Comparison of ENCODE assay signal across 27 cellular contexts in the genomic region with DNA sequence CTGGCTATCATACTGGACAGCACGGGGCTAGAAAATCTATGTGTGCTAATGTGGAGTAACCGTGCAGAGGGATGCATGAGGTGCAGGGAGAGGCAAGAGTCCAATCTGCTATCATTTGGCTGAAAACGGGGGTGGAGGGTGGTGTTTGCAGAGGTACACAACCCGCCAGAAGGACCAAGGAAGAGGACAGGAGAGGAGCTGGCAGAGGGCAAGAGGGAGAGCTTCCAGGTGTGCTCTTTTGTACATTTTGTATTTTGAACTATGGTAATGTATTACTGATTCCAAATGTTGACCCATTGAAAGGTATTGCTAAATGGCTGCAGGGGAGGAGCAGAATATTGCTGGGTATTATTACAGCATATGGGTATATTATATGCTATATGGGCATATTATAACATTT. TPM values are rescaled to one million over a fixed set of nuclear protein-coding genes. Genes with fewer than 3 reads are reported as not detected.
"Had no signal": no experiment of that assay in that cellular context is flagged by ENCODE, and none has a peak within 500 bp of the region (broad histone marks: within the 10 kb centered on the region; RNA-seq: fewer than 3 reads in every experiment).

No MANE protein-coding gene starts in this region.

- H3K36me3 Mint-ChIP-seq: naive thymus-derived CD8-positive, alpha-beta T cell; neural progenitor cell; stimulated activated memory B cell treated with anti-CD40 and anti-IgM and Interleukin-4, amounts not matched to agents 10 μg/mL and 1 μg/mL and 100 μg/mL, for 72 hours; type B pancreatic cell had no signal

- H3K4me1 ChIP-seq: lower lobe of right lung, neural progenitor cell, parathyroid adenoma, tibial nerve, uterus had no signal

- H3K9ac ChIP-seq: neural progenitor cell, parathyroid adenoma had no signal

- H3K4me1 Mint-ChIP-seq: naive thymus-derived CD8-positive, alpha-beta T cell; nephron progenitor cell; neural progenitor cell; stimulated activated memory B cell treated with anti-CD40 and anti-IgM and Interleukin-4, amounts not matched to agents 10 μg/mL and 1 μg/mL and 100 μg/mL, for 72 hours; stimulated activated naive CD8-positive, alpha-beta T cell treated with anti-CD3 and anti-CD28 coated beads, Interleukin-15, amount 100 ng/mL, for 72 hours had no signal

- H3K27me3 Mint-ChIP-seq: stimulated activated memory B cell treated with anti-CD40 and anti-IgM and Interleukin-4, amounts not matched to agents 10 μg/mL and 1 μg/mL and 100 μg/mL, for 72 hours; stimulated activated naive CD8-positive, alpha-beta T cell treated with anti-CD3 and anti-CD28 coated beads, Interleukin-15, amount 100 ng/mL, for 72 hours; type B pancreatic cell had no signal

- H3K4me3 ChIP-seq: lower lobe of right lung, neural progenitor cell, psoas muscle, smooth muscle cell, tibial nerve, uterus had no signal

- H3K4me2 ChIP-seq: neural progenitor cell, smooth muscle cell had no signal

- H3K79me2 ChIP-seq: parathyroid adenoma had no signal

- DNase-seq: left ventricle myocardium superior; lower lobe of right lung; mammary epithelial cell; mesenchymal stem cell; naive thymus-derived CD8-positive, alpha-beta T cell; nephron progenitor cell; occipital lobe; psoas muscle; stimulated activated CD4-positive, alpha-beta T cell treated with anti-CD3 and anti-CD28 coated beads, Interleukin-1b, Interleukin-23, amount 100 ng/mL, for 48 hours; stimulated activated CD4-positive, alpha-beta T cell treated with anti-CD3 and anti-CD28 coated beads, Interleukin-2, amount 100 ng/mL, for 48 hours; stimulated activated CD4-positive, alpha-beta T cell treated with anti-CD3 and anti-CD28 coated beads, Interleukin-4, amount 100 ng/mL, for 4 hours; stimulated activated CD8-positive, alpha-beta memory T cell treated with anti-CD3 and anti-CD28 coated beads, Interleukin-4, amount 100 ng/mL, for 48 hours; stimulated activated naive CD4-positive, alpha-beta T cell treated with Interleukin-2 at 50 U/mL for 16 hours; stimulated activated naive CD8-positive, alpha-beta T cell treated with anti-CD3 and anti-CD28 coated beads, Interleukin-15, amount 100 ng/mL, for 72 hours; substantia nigra; uterus had no signal

- H3K27ac ChIP-seq: lower lobe of right lung, neural progenitor cell, neutrophil, parathyroid adenoma, psoas muscle, tibial nerve, uterus had no signal

- H3K4me3 Mint-ChIP-seq: naive thymus-derived CD8-positive, alpha-beta T cell; nephron progenitor cell; neural progenitor cell; stimulated activated memory B cell treated with anti-CD40 and anti-IgM and Interleukin-4, amounts not matched to agents 10 μg/mL and 1 μg/mL and 100 μg/mL, for 72 hours; stimulated activated naive CD8-positive, alpha-beta T cell treated with anti-CD3 and anti-CD28 coated beads, Interleukin-15, amount 100 ng/mL, for 72 hours; type B pancreatic cell had no signal

- H3K36me3 ChIP-seq: lower lobe of right lung, neural progenitor cell, neutrophil, tibial nerve, uterus had no signal

- H2AFZ ChIP-seq: neural progenitor cell had no signal

- H3K9me3 ChIP-seq: lower lobe of right lung, neutrophil, uterus had no signal

- H3K27ac Mint-ChIP-seq: naive thymus-derived CD8-positive, alpha-beta T cell; nephron progenitor cell; neural progenitor cell; stimulated activated memory B cell treated with anti-CD40 and anti-IgM and Interleukin-4, amounts not matched to agents 10 μg/mL and 1 μg/mL and 100 μg/mL, for 72 hours; stimulated activated naive CD8-positive, alpha-beta T cell treated with anti-CD3 and anti-CD28 coated beads, Interleukin-15, amount 100 ng/mL, for 72 hours; type B pancreatic cell had no signal

- H3K27me3 ChIP-seq: neural progenitor cell, neutrophil, tibial nerve, uterus had no signal

- ATAC-seq: left ventricle myocardium superior; lower lobe of right lung; naive thymus-derived CD8-positive, alpha-beta T cell; stimulated activated naive CD8-positive, alpha-beta T cell treated with anti-CD3 and anti-CD28 coated beads, Interleukin-15, amount 100 ng/mL, for 72 hours had no signal

- H3K9me3 Mint-ChIP-seq: type B pancreatic cell had no signal

RNA-seq across cellular contexts. Expression of gene TEKT5, which starts 33.8 kb away (rescaled TPM):
- total RNA-seq: left ventricle myocardium superior, lower lobe of right lung, mucosa of gallbladder, osteocyte, psoas muscle, skeletal muscle tissue, smooth muscle cell, temporal lobe, tibial nerve had no signal
- polyA plus RNA-seq: mammary epithelial cell; naive thymus-derived CD8-positive, alpha-beta T cell; psoas muscle; smooth muscle cell had no signal
